In genomic region chr10:65555192-65555591, GRCh38 we compare ENCODE assay signal across 23 cellular contexts.
"Had no signal": no experiment of that assay in that cellular context is flagged by ENCODE, and none has a peak within 500 bp of the region (broad histone marks: within the 10 kb centered on the region; RNA-seq: fewer than 3 reads in every experiment).

No MANE protein-coding gene starts in this region.

- H3K27me3 ChIP-seq: esophagus muscularis mucosa, hepatocyte, thyroid gland had no signal

- FAIRE-seq: frontal cortex had no signal

- DNase-seq: activated CD4-positive, alpha-beta T cell treated with anti-CD3 and anti-CD28 coated beads, Interleukin-2, amount 10 ng/mL, durations not matched to agents 7 days and 5 days; activated CD8-positive, alpha-beta memory T cell treated with anti-CD3 and anti-CD28 coated beads, Interleukin-2, amount 10 ng/mL, durations not matched to agents 7 days and 5 days; activated CD8-positive, alpha-beta T cell treated with anti-CD3 and anti-CD28 coated beads for 36 hours; activated gamma-delta T cell; activated naive CD4-positive, alpha-beta T cell treated with anti-CD3 and anti-CD28 coated beads, Interleukin-2, amount 50 U/mL, for 16 hours; activated naive CD8-positive, alpha-beta T cell treated with anti-CD3 and anti-CD28 coated beads, Interleukin-2, amount 50 U/mL, for 24 hours; activated T-cell treated with anti-CD3 and anti-CD28 coated beads for 4 hours; anterior cingulate cortex; caudate nucleus; dermis blood vessel endothelial cell; effector CD8-positive, alpha-beta T cell; glutamatergic neuron; left ventricle myocardium inferior; right cardiac atrium; stimulated activated CD4-positive, alpha-beta T cell treated with anti-CD3 and anti-CD28 coated beads, Interleukin-1b, Interleukin-23, amount 100 ng/mL, for 48 hours; substantia nigra; thyroid gland had no signal

- ATAC-seq: activated CD4-positive, CD25-positive, alpha-beta regulatory T cell treated with anti-CD3 and anti-CD28 coated beads, Interleukin-2, amount 50 U/mL, for 24 hours; activated CD8-positive, alpha-beta memory T cell treated with anti-CD3 and anti-CD28 coated beads, Interleukin-2, amount 10 ng/mL, durations not matched to agents 7 days and 5 days; activated CD8-positive, alpha-beta T cell treated with anti-CD3 and anti-CD28 coated beads for 36 hours; activated naive CD8-positive, alpha-beta T cell treated with anti-CD3 and anti-CD28 coated beads, Interleukin-2, amount 50 U/mL, for 24 hours; natural killer cell treated with Interleukin-12 subunit alpha and Interleukin-12 subunit beta and Interleukin-15 and Interleukin-18, amount 100 ng/mL, for 72 hours; right cardiac atrium had no signal

- H3K79me2 ChIP-seq: hepatocyte, parathyroid adenoma had no signal

- H3K36me3 ChIP-seq: esophagus muscularis mucosa, left ventricle myocardium inferior, thyroid gland had no signal

- H3K4me2 ChIP-seq: hepatocyte had no signal

- H3K9ac ChIP-seq: parathyroid adenoma had no signal

- H3K9me3 ChIP-seq: esophagus muscularis mucosa, left ventricle myocardium inferior, thyroid gland had no signal

- H3K4me1 ChIP-seq: left ventricle myocardium inferior, parathyroid adenoma, thyroid gland had no signal

- H3K27ac ChIP-seq: esophagus muscularis mucosa, hepatocyte, left ventricle myocardium inferior, parathyroid adenoma, thyroid gland had no signal

- H2AFZ ChIP-seq: hepatocyte, parathyroid adenoma had no signal

- H3K4me3 ChIP-seq: esophagus muscularis mucosa, hepatocyte, left ventricle myocardium inferior, thyroid gland had no signal
